Comparison of ENCODE assay signal across 8 cellular contexts in genomic region chr4:24584175-24584850, GRCh38. TPM values are rescaled to one million over a fixed set of nuclear protein-coding genes. Genes with fewer than 3 reads are reported as not detected.
DNase-seq lines count a peak whose midpoint lies in the region; ATAC-seq and TF ChIP-seq lines count a peak whose summit lies in the region.

Gene DHX15 (minus strand): TSS chr4:24584554. CDS start chr4:24584393, 161 bp downstream.

- H3K36me3 ChIP-seq in heart right ventricle (peaks cover 0 to 13% (median 0%) of the 10 kb centered on the region in 9 donors), upper lobe of left lung (peaks cover 0 to 12% (median 0%) of the 10 kb centered on the region in 4 donors)

- 0% methylated on average over 53 to 54 of the region's 54 CpGs for WGBS in heart right ventricle, 2 donors
- 0% methylated on average over 12 to 37 of the region's 54 CpGs for WGBS in upper lobe of left lung, 2 donors

- peak in 1 of 4 donors; percentile 54 for TF ChIP-seq EP300 in upper lobe of left lung (IDR thresholded peaks at IDR 0.05)

- peak within 1 kb of the TSS; percentile 92 to 99 (median 98) for H3K27ac ChIP-seq in heart right ventricle
- H3K27ac ChIP-seq in upper lobe of left lung, result peak within 1 kb of the TSS; percentile 95 to 100 (median 98)

- H3K4me1 ChIP-seq in heart right ventricle (peaks cover 0 to 53% (median 42%) of the 10 kb centered on the region in 9 donors), upper lobe of left lung (peaks cover 21 to 35% (median 27%) of the 10 kb centered on the region in 4 donors)

- in situ Hi-C loops in GM13976 (cut with MboI; ENCODE audit: low sequenced_read_pairs, unreplicated experiment), result no loop called here

- H3K9me3 ChIP-seq in heart right ventricle, result no peaks in the 10 kb centered on the region
- no peaks in the 10 kb centered on the region for H3K9me3 ChIP-seq in upper lobe of left lung

- TF ChIP-seq POLR2A in upper lobe of left lung (IDR thresholded peaks at IDR 0.05), result peak in 3 of 4 donors; percentile 72 to 86 (median 86)

- DNase-seq in GM13976 (ENCODE audit: low spot score) (peak; percentile 95), NCI-H146 treated with DMSO at 0.1 percent for 48 hours (lab: John Stamatoyannopoulos, UW; ENCODE audit: unreplicated experiment) (peak; percentile 90), amniotic stem cell (lab: John Stamatoyannopoulos, UW) (peak; percentile 97), heart right ventricle (peak; percentile 95), posterior cingulate gyrus (peak; percentile 87 to 99 (median 92)), upper lobe of left lung (peak; percentile 98 to 99)

- H3K4me3 ChIP-seq in heart right ventricle (peak within 1 kb of the TSS; percentile 70 to 100 (median 94)), upper lobe of left lung (peak within 1 kb of the TSS; percentile 68 to 94 (median 86))

- no peaks in the 10 kb centered on the region for H3K27me3 ChIP-seq in heart right ventricle
- H3K27me3 ChIP-seq in upper lobe of left lung, result no peaks in the 10 kb centered on the region

- ATAC-seq in HG02870 (IDR thresholded peaks at IDR 0.05; ENCODE audit: unreplicated experiment), result peak; percentile 77
- peak; percentile 96 to 99 (median 98) for ATAC-seq in heart right ventricle
- ATAC-seq in upper lobe of left lung (ENCODE audit: low FRiP score in 2 of 2), result peak; percentile 98

- TF ChIP-seq CTCF in GM13976 (IDR thresholded peaks at IDR 0.05; ENCODE audit: borderline replicate concordance, control extremely low read depth, extremely low read depth, insufficient read depth, missing control alignments) (no peak), heart right ventricle (IDR thresholded peaks at IDR 0.05) (no peak), upper lobe of left lung (IDR thresholded peaks at IDR 0.05) (peak in 4 of 6 experiments; percentile 8 to 50 (median 24))

- intact Hi-C loops in T-helper 1 cell treated with Interleukin-12 subunit alpha and Interleukin-12 subunit beta and Interleukin-4 antibody, amounts not matched to agents 30 ng/mL and 1 ng/mL, for 36 hours (cut with micrococcal nuclease), result loop anchor here (1.0 to 5.0 kb wide), 10 partner anchors 26 to 1738 kb away; partner anchors contain the start of genes ANAPC4, RBPJ, SEL1L3 and SEPSECS
- intact Hi-C loops in heart right ventricle (cut with DNase I) (loop anchor here in 6 of 10 donors (5.0 to 10.0 kb wide), 7 partner anchors 112 to 570 kb away; partner anchors contain the start of genes SOD3 (in 4 of the 6) and CCDC149 (in 2 of the 6)), posterior cingulate gyrus (cut with DNase I) (loop anchor here (5.0 kb wide), 1 partner anchor 112 kb away; no protein-coding TSS in a partner anchor)

RNA-seq across cellular contexts. Expression of gene DHX15, which starts in this region (rescaled TPM):
- 191 and 195 TPM in 2 replicates for total RNA-seq in T-helper 1 cell treated with Interleukin-12 subunit alpha and Interleukin-12 subunit beta and Interleukin-4 antibody, amounts not matched to agents 30 ng/mL and 1 ng/mL, for 36 hours
- total RNA-seq in heart right ventricle (10 to 100 TPM; 42.5 to 69.6 (median 48.0) TPM), upper lobe of left lung (100 to 1,000 TPM in 3 of 6 donors, 10 to 100 TPM in 3; 83.8 to 201 (median 107) TPM)
- 10 to 100 TPM; 32.9 to 47.7 TPM for polyA plus RNA-seq in heart right ventricle

Comparison
In these comparisons a context has a peak if more than half of its experiments do, and no peak if none do; other contexts are left out.
1. Peak in every context shown above with its lines: DNase-seq, ATAC-seq, H3K4me3 ChIP-seq and H3K27ac ChIP-seq.
2. CTCF ChIP-seq: peak in upper lobe of left lung (4 of 6); none in GM13976 (single experiment) and heart right ventricle (0 of 9).